ENCODE assay signal across 8 cellular contexts in genomic region chr9:35489313-35490154, GRCh38. TPM values are rescaled to one million over a fixed set of nuclear protein-coding genes. Genes with fewer than 3 reads are reported as not detected.
DNase-seq lines count a peak whose midpoint lies in the region; ATAC-seq and TF ChIP-seq lines count a peak whose summit lies in the region.

Gene RUSC2, plus strand, starts transcription at chr9:35490111. Its CDS starts 56,411 bp downstream, at chr9:35546522.

- H3K4ac ChIP-seq in IMR-90 (ENCODE audit: low read depth, low read length) = peak within 1 kb of the TSS; percentile 95

- peak; percentile 52 for TF ChIP-seq RAD21 in IMR-90 (IDR thresholded peaks at IDR 0.05; ENCODE audit: low read length)

- BruUV-seq in IMR-90 (replicated peaks; lab: Mats Ljungman, UMichigan) = no TSS peak

- TF ChIP-seq CTCF in IMR-90 (conservative IDR thresholded peaks at IDR 0.05; ENCODE audit: low read depth, low read length) (peak; percentile 41), foreskin fibroblast (IDR thresholded peaks at IDR 0.05; ENCODE audit: low read depth, low read length) (no peak)

- peak; percentile 91 for DNase-seq in Daoy (ENCODE audit: low read depth)
- peak; percentile 90 for DNase-seq in IMR-90
- peak; percentile 32 for DNase-seq in OCI-M2 (lab: John Stamatoyannopoulos, UW; ENCODE audit: unreplicated experiment)
- DNase-seq in activated naive CD4-positive, alpha-beta T cell treated with Interleukin-2 at 50 U/mL for 16 hours = peak; percentile 45
- DNase-seq in foreskin fibroblast = peak; percentile 92 to 96
- DNase-seq in naive thymus-derived CD8-positive, alpha-beta T cell = peak; percentile 17 to 58 (median 34)
- DNase-seq in substantia nigra (lab: John Stamatoyannopoulos, UW) = peak in 47 of 49 donors; percentile 31 to 91 (median 80)

- H2AK5ac ChIP-seq in IMR-90 (ENCODE audit: low read depth, low read length) = peak within 1 kb of the TSS; percentile 97

- peak; percentile 68 for TF ChIP-seq POLR2A in IMR-90 (IDR thresholded peaks at IDR 0.05; ENCODE audit: low read depth, low read length)

- WGBS in IMR-90 (ENCODE audit: extremely low coverage in 2 of 2, insufficient read length in 1 of 2), 2 experiments = 1% methylated on average over 52 of the region's 71 CpGs; no CpG with 5 or more reads in 1 of the 2 experiments

- peak within 1 kb of the TSS; percentile 94 for H3K4me2 ChIP-seq in IMR-90 (ENCODE audit: low read depth, low read length)

- H2BK15ac ChIP-seq in IMR-90 (ENCODE audit: low read depth, low read length) = peak within 1 kb of the TSS; percentile 89; the same call in 2 of the 3 replicates

- H4K91ac ChIP-seq in IMR-90 (ENCODE audit: insufficient read depth, low read depth, low read length) = peak within 1 kb of the TSS; percentile 92

- peak within 1 kb of the TSS; percentile 92 for H2AFZ ChIP-seq in IMR-90 (replicated peaks; ENCODE audit: low read length, poor library complexity)

- H3K4me3 ChIP-seq in IMR-90 (ENCODE audit: insufficient read depth, low read depth, low read length) (peak within 1 kb of the TSS; percentile 89), foreskin fibroblast (ENCODE audit: low read depth in 1 of 2, low read length in 2 of 2) (peak within 1 kb of the TSS; percentile 76 to 85)

- in situ Hi-C loops in IMR-90 (cut with MboI; ENCODE audit: low sequenced_read_pairs) = loop anchor here (5.0 kb wide), 1 partner anchor 63 kb away; no protein-coding TSS in a partner anchor

- H3K36me3 Mint-ChIP-seq in naive thymus-derived CD8-positive, alpha-beta T cell = no peaks in the 10 kb centered on the region

- H4K20me1 ChIP-seq in IMR-90 (ENCODE audit: insufficient read depth, low read length) = peaks cover 7% of the 10 kb centered on the region

- H4K5ac ChIP-seq in IMR-90 (ENCODE audit: low read depth, low read length) = peak within 1 kb of the TSS; percentile 68

- H3K4me1 ChIP-seq in IMR-90 (ENCODE audit: control insufficient read depth, insufficient read depth, low read length) = peaks cover 3% of the 10 kb centered on the region

- H3K27me3 ChIP-seq in IMR-90 (ENCODE audit: control insufficient read depth, insufficient read depth, low read length) = no peaks in the 10 kb centered on the region

- H3K27ac ChIP-seq in IMR-90 (ENCODE audit: insufficient read depth, low read length) (peak within 1 kb of the TSS; percentile 96), substantia nigra (ENCODE audit: low read depth, low read length, poor library complexity, severe bottlenecking) (peak within 1 kb of the TSS; percentile 91)

- H4K8ac ChIP-seq in IMR-90 (ENCODE audit: low read depth in 2 of 2, low read length in 2 of 2) = peak within 1 kb of the TSS; percentile 50 to 91

- ATAC-seq in IMR-90 (ENCODE audit: low read depth) (peak; percentile 85), GM19035 (IDR thresholded peaks at IDR 0.05; ENCODE audit: unreplicated experiment) (no peak)
- peak; percentile 75 to 88 for ATAC-seq in naive thymus-derived CD8-positive, alpha-beta T cell

- dilution Hi-C loops in IMR-90 (cut with HindIII; ENCODE audit: low sequenced_read_pairs, unreplicated experiment) = no loop called here

- H3K18ac ChIP-seq in IMR-90 (ENCODE audit: low read depth, low read length) = peak within 1 kb of the TSS; percentile 64

- H2AK9ac ChIP-seq in IMR-90 (replicated peaks; ENCODE audit: low read depth, low read length, poor library complexity) = peak within 1 kb of the TSS; percentile 91

- CTCF ChIA-PET in IMR-90 (lab: Yijun Ruan, JAX) = interaction anchor here (1.3 to 1.6 kb wide), 3 partner anchors 49 to 69 kb away, joined by 3 to 18 read pairs (median 6); no protein-coding TSS in a partner anchor

- no peaks in the 10 kb centered on the region for H3K9me1 ChIP-seq in IMR-90 (ENCODE audit: insufficient read depth, low read length)

- peak within 1 kb of the TSS; percentile 74 for H3K23ac ChIP-seq in IMR-90 (ENCODE audit: low read depth, low read length)

- H3K79me1 ChIP-seq in IMR-90 (ENCODE audit: low read depth in 1 of 2, low read length in 2 of 2) = peaks cover 0 to 34% of the 10 kb centered on the region in 2 experiments; a peak in 3 of 4 replicates

- H2BK5ac ChIP-seq in IMR-90 (ENCODE audit: low read depth, low read length, poor library complexity, severe bottlenecking) = peak within 1 kb of the TSS; percentile 91

- H3K27me3 Mint-ChIP-seq in naive thymus-derived CD8-positive, alpha-beta T cell = peaks cover 0 to 20% (median 15%) of the 10 kb centered on the region in 5 donors

- H2BK120ac ChIP-seq in IMR-90 (ENCODE audit: low read depth, low read length) = peak within 1 kb of the TSS; percentile 43

- peak within 1 kb of the TSS; percentile 45; the same call in 1 of the 2 replicates for H2BK20ac ChIP-seq in IMR-90 (ENCODE audit: low read depth, low read length)

- no peaks in the 10 kb centered on the region for H3K36me3 ChIP-seq in IMR-90 (ENCODE audit: control insufficient read depth, insufficient read depth, low read length)

- no peaks in the 10 kb centered on the region for H3K9me3 ChIP-seq in IMR-90 (ENCODE audit: control insufficient read depth, insufficient read depth, low read length)

- H3K9me3 Mint-ChIP-seq in naive thymus-derived CD8-positive, alpha-beta T cell = no peaks in the 10 kb centered on the region

- POLR2A ChIA-PET in IMR-90 (lab: Charles Lee; ENCODE audit: unreplicated experiment) = interaction anchor here (0.6 to 1.6 kb wide), 5 partner anchors 31 to 198 kb away, joined by 3 to 13 read pairs (median 5); no protein-coding TSS in a partner anchor
- POLR2A ChIA-PET in naive thymus-derived CD8-positive, alpha-beta T cell (lab: Charles Lee) = interaction anchor here (1.2 kb wide), 1 partner anchor 115 kb away, joined by 3 read pairs; the partner anchor contains the start of gene TESK1

- H3K9ac ChIP-seq in IMR-90 (ENCODE audit: low read depth, low read length) = peak within 1 kb of the TSS; percentile 88

- peak within 1 kb of the TSS in 4 of 10 donors; percentile 14 to 37 (median 26) for H3K27ac Mint-ChIP-seq in naive thymus-derived CD8-positive, alpha-beta T cell

- peak within 1 kb of the TSS; percentile 90 for H3K14ac ChIP-seq in IMR-90 (replicated peaks; ENCODE audit: low read depth, low read length)

- H3K4me3 Mint-ChIP-seq in naive thymus-derived CD8-positive, alpha-beta T cell = peak within 1 kb of the TSS; percentile 76 to 89 (median 82)

- peak within 1 kb of the TSS; percentile 79 for H3K56ac ChIP-seq in IMR-90 (ENCODE audit: extremely low read depth, insufficient read depth, low read length)

- peaks cover 13 to 24% (median 20%) of the 10 kb centered on the region in 4 donors for H3K4me1 Mint-ChIP-seq in naive thymus-derived CD8-positive, alpha-beta T cell

- intact Hi-C loops in IMR-90 (cut with micrococcal nuclease) = loop anchor here (1.0 to 10.0 kb wide), 4 partner anchors 21 to 165 kb away; partner anchors contain the start of genes CCDC107, RMRP and SIT1

TF ChIP-seq in IMR-90, 13 proteins besides CTCF, POLR2A, EP300 and RAD21:
- TF ChIP-seq RCOR1 (IDR thresholded peaks at IDR 0.05; ENCODE audit: insufficient replicate concordance, low read length) (peak; percentile 14), BHLHE40 (IDR thresholded peaks at IDR 0.05; ENCODE audit: low read depth, low read length) (peak; percentile 93), CHD1 (IDR thresholded peaks at IDR 0.05; ENCODE audit: low read depth, low read length) (peak; percentile 43; the same call in 1 of the 2 replicates), USF2 (IDR thresholded peaks at IDR 0.05; ENCODE audit: low read depth, low read length) (peak; percentile 63), CEBPB (IDR thresholded peaks at IDR 0.05; ENCODE audit: low read depth, low read length) (peak; percentile 80), NFE2L2 (IDR thresholded peaks at IDR 0.05; ENCODE audit: low read depth, low read length) (no peak), ELK1 (IDR thresholded peaks at IDR 0.05; ENCODE audit: borderline replicate concordance, low read depth, low read length) (no peak), MAZ (IDR thresholded peaks at IDR 0.05; ENCODE audit: borderline replicate concordance, low read depth, low read length) (peak; percentile 90), RFX5 (IDR thresholded peaks at IDR 0.05; ENCODE audit: low read depth, low read length) (no peak), SMC3 (IDR thresholded peaks at IDR 0.05; ENCODE audit: low read depth, low read length) (peak; percentile 19; the same call in 1 of the 2 replicates), FOS (IDR thresholded peaks at IDR 0.05; ENCODE audit: low read depth, low read length) (peak; percentile 32; the same call in 1 of the 2 replicates), MXI1 (IDR thresholded peaks at IDR 0.05; ENCODE audit: borderline replicate concordance, low read depth, low read length) (no peak; the same call in 1 of the 2 replicates), MAFK (IDR thresholded peaks at IDR 0.05; ENCODE audit: low read depth, low read length) (no peak)

RNA-seq across cellular contexts. Expression of gene RUSC2, which starts in this region (rescaled TPM):
- 18.2 and 20.7 TPM in 2 replicates for total RNA-seq in Daoy (2014; rRNA removed; shearing (Covaris generic))
- total RNA-seq in IMR-90 (2012; rRNA removed) = 17.4 and 18.3 TPM in 2 replicates
- polyA plus RNA-seq in IMR-90 (2012; rRNA removed) = 35.4 and 42.8 TPM in 2 replicates
- 16.0 and 32.6 TPM in 2 replicates for polyA plus RNA-seq in IMR-90 (2012; cell fraction: cytosol; rRNA removed)
- polyA plus RNA-seq in IMR-90 (2012; cell fraction: nucleus; rRNA removed; ENCODE audit: low replicate concordance) = 90.1 and 162 TPM in 2 replicates
- 1 to 10 TPM in 1 of 2 experiments, under 1 TPM in 1; 0.86 to 1.5 TPM for total RNA-seq in naive thymus-derived CD8-positive, alpha-beta T cell
- under 1 TPM in 1 of 3 donors, not detected in 2; 0.05 TPM for polyA plus RNA-seq in naive thymus-derived CD8-positive, alpha-beta T cell

Comparison
In these comparisons a context has a peak if more than half of its experiments do, and no peak if none do; other contexts are left out.
1. RNA of gene RUSC2 (polyA plus RNA-seq): 16.0 to 162 TPM in IMR-90; 0.05 TPM in naive thymus-derived CD8-positive, alpha-beta T cell; every median in the first group is over 10 times any median in the second.
2. DNase-seq: peak in every context shown above with its lines; median percentile 94 in foreskin fibroblast; 91 in Daoy; 90 in IMR-90; 80 in substantia nigra; 45 in activated naive CD4-positive, alpha-beta T cell treated with Interleukin-2 at 50 U/mL for 16 hours; 34 in naive thymus-derived CD8-positive, alpha-beta T cell; 32 in OCI-M2.